29 cellular contexts compared by ENCODE assay signal in genomic region chr1:173827611-173828010, GRCh38. TPM values are rescaled to one million over a fixed set of nuclear protein-coding genes. Genes with fewer than 3 reads are reported as not detected.
DNase-seq lines count a peak whose midpoint lies in the region; ATAC-seq and TF ChIP-seq lines count a peak whose summit lies in the region.
"Had no signal": no experiment of that assay in that cellular context is flagged by ENCODE, and none has a peak within 500 bp of the region (broad histone marks: within the 10 kb centered on the region; RNA-seq: fewer than 3 reads in every experiment).

No MANE protein-coding gene starts in this region.

- DNase-seq in DND-41 (no peak), dermis blood vessel endothelial cell (peak; percentile 8), EL (no peak)
- DNase-seq: activated CD4-positive, alpha-beta T cell treated with anti-CD3 and anti-CD28 coated beads, Interleukin-2, amount 10 ng/mL, durations not matched to agents 24 days and 14 days; activated naive CD4-positive, alpha-beta T cell treated with Interleukin-2 at 50 U/mL for 16 hours; anterior cingulate cortex; Caco-2; colonic mucosa; DMS53; effector CD8-positive, alpha-beta T cell; mesenchymal stem cell; MM.1S; NCI-H1105 treated with DMSO at 0.1 percent for 48 hours; NCI-H2081; NCI-H524 treated with DMSO at 0.1 percent for 48 hours; pancreas; Peyer's patch; retina; stimulated activated naive B cell treated with anti-CD40 and anti-IgM and Interleukin-4, amounts not matched to agents 10 μg/mL and 1 μg/mL and 100 μg/mL, for 72 hours; upper lobe of right lung had no signal

- peaks cover 18% of the 10 kb centered on the region for H3F3A ChIP-seq in SU-DHL-6 (ENCODE audit: insufficient read depth)

- H3K9me2 ChIP-seq in SU-DHL-6 (replicated peaks; ENCODE audit: insufficient read depth, low read length): no peaks in the 10 kb centered on the region

- peaks cover 58% of the 10 kb centered on the region for H3K79me2 ChIP-seq in DND-41 (ENCODE audit: insufficient read depth, low read length)
- peaks cover 26% of the 10 kb centered on the region for H3K79me2 ChIP-seq in SU-DHL-6 (ENCODE audit: insufficient read depth, low read length)

- ATAC-seq in DND-41 (ENCODE audit: insufficient read depth, low read depth) (no peak), GM18909 (IDR thresholded peaks at IDR 0.05; ENCODE audit: poor library complexity, unreplicated experiment) (no peak), HG03442 (IDR thresholded peaks at IDR 0.05; ENCODE audit: unreplicated experiment) (no peak)
- ATAC-seq: left lobe of liver; pancreas; stimulated activated naive B cell treated with anti-CD40 and anti-IgM and Interleukin-4, amounts not matched to agents 10 μg/mL and 1 μg/mL and 100 μg/mL, for 72 hours; upper lobe of right lung had no signal

- H3K27ac ChIP-seq in BLaER1: no peak overlapping the region
- H3K27ac ChIP-seq in DND-41 (ENCODE audit: low read length): no peak overlapping the region
- H3K27ac ChIP-seq in SU-DHL-6 (ENCODE audit: low read depth, low read length): no peak overlapping the region
- H3K27ac ChIP-seq: C4-2B, cardiac muscle cell, colonic mucosa, pancreas, Peyer's patch, skin epidermis, suprapubic skin, upper lobe of right lung had no signal

- H3K9me3 ChIP-seq in BLaER1 (no peaks in the 10 kb centered on the region), DND-41 (ENCODE audit: insufficient read depth, low read length, severe bottlenecking) (no peaks in the 10 kb centered on the region), SU-DHL-6 (ENCODE audit: insufficient read depth, low read length) (no peaks in the 10 kb centered on the region)
- H3K9me3 ChIP-seq: Caco-2, colonic mucosa, pancreas, Peyer's patch, suprapubic skin, upper lobe of right lung had no signal

- H3K4me1 ChIP-seq in BLaER1: peaks cover 32% of the 10 kb centered on the region
- peaks cover 43% of the 10 kb centered on the region for H3K4me1 ChIP-seq in DND-41 (ENCODE audit: insufficient read depth, low read length)

- no peak overlapping the region for H3K4me3 ChIP-seq in BLaER1
- no peak overlapping the region for H3K4me3 ChIP-seq in DND-41 (ENCODE audit: low read depth in 1 of 2, low read length in 2 of 2)
- H3K4me3 ChIP-seq in SU-DHL-6 (ENCODE audit: insufficient read depth, low read length, poor library complexity, severe bottlenecking): no peak overlapping the region
- H3K4me3 ChIP-seq: cardiac muscle cell, colonic mucosa, pancreas, Peyer's patch, skin epidermis, suprapubic skin, upper lobe of right lung had no signal

- peaks cover 16% of the 10 kb centered on the region for H3K36me3 ChIP-seq in BLaER1
- peaks cover 30% of the 10 kb centered on the region for H3K36me3 ChIP-seq in DND-41 (ENCODE audit: insufficient read depth, low read length)
- peaks cover 16% of the 10 kb centered on the region; the same call in 1 of the 2 replicates for H3K36me3 ChIP-seq in SU-DHL-6 (ENCODE audit: low read length)
- H3K36me3 ChIP-seq: colonic mucosa had no signal

- TF ChIP-seq CTCF in DND-41 (IDR thresholded peaks at IDR 0.05; ENCODE audit: borderline replicate concordance, extremely low read depth, low read length, poor library complexity, severe bottlenecking): no peak
- TF ChIP-seq CTCF in SU-DHL-6 (IDR thresholded peaks at IDR 0.05; ENCODE audit: insufficient read depth, low read length, poor library complexity, severe bottlenecking): no peak

- no peak overlapping the region for H2AFZ ChIP-seq in DND-41 (ENCODE audit: low read depth, low read length)
- H2AFZ ChIP-seq in SU-DHL-6 (ENCODE audit: low read depth, low read length, severe bottlenecking): no peak overlapping the region

- H3K9ac ChIP-seq in BLaER1 (no peak overlapping the region), DND-41 (ENCODE audit: low read depth, low read length) (no peak overlapping the region), SU-DHL-6 (ENCODE audit: low read length) (no peak overlapping the region)

- H3K27me3 ChIP-seq in BLaER1 (no peaks in the 10 kb centered on the region), DND-41 (ENCODE audit: insufficient read depth, low read length, poor library complexity) (no peaks in the 10 kb centered on the region), SU-DHL-6 (ENCODE audit: low read length) (no peaks in the 10 kb centered on the region)
- H3K27me3 ChIP-seq: cardiac muscle cell, colonic mucosa, pancreas, Peyer's patch, suprapubic skin, upper lobe of right lung had no signal

- H3K4me2 ChIP-seq in BLaER1 (peak overlapping the region; percentile 7; the same call in 1 of the 2 replicates), DND-41 (ENCODE audit: insufficient read depth, low read length) (peak overlapping the region; percentile 88), SU-DHL-6 (ENCODE audit: low read depth, low read length, poor library complexity, severe bottlenecking) (peak overlapping the region; percentile 27)

- H4K20me1 ChIP-seq in BLaER1 (no peaks in the 10 kb centered on the region), DND-41 (ENCODE audit: insufficient read depth, low read length) (no peaks in the 10 kb centered on the region), SU-DHL-6 (ENCODE audit: low read depth, low read length) (no peaks in the 10 kb centered on the region)

RNA-seq across cellular contexts. Expression of gene CENPL, which starts 2.9 kb away (rescaled TPM):
- 13.4 and 19.6 TPM in 2 replicates for total RNA-seq in dermis blood vessel endothelial cell

RNA-seq across cellular contexts. Expression of gene DARS2, which starts 3.1 kb away (rescaled TPM):
- total RNA-seq in dermis blood vessel endothelial cell: 13.8 and 31.8 TPM in 2 replicates

RNA-seq across cellular contexts. Expression of gene GAS5, which starts 40.2 kb away (rescaled TPM):
- total RNA-seq in dermis blood vessel endothelial cell: 180 and 432 TPM in 2 replicates

RNA-seq across cellular contexts. Expression of gene ZBTB37, which starts 40.6 kb away (rescaled TPM):
- total RNA-seq in dermis blood vessel endothelial cell: 5.5 and 6.0 TPM in 2 replicates

Comparison
In these comparisons a context has a peak if more than half of its experiments do, and no peak if none do; other contexts are left out.
1. H3K4me2 ChIP-seq: peak in every context shown above with its lines; median percentile 88 in DND-41; 27 in SU-DHL-6; 7 in BLaER1.